ENCODE assay signal across 19 cellular contexts in genomic region chr3:40939113-40940070, GRCh38.
A peak's percentile ranks its signal among the peaks of the same experiment; 100 is the strongest.
DNase-seq lines count a peak whose midpoint lies in the region; ATAC-seq, FAIRE-seq and TF ChIP-seq lines count a peak whose summit lies in the region.
"Had no signal": no experiment of that assay in that cellular context is flagged by ENCODE, and none has a peak within 500 bp of the region (broad histone marks: within the 10 kb centered on the region; RNA-seq: fewer than 3 reads in every experiment).

No MANE protein-coding gene starts in this region.

- DNase-seq in A549 (ENCODE audit: low read depth in 1 of 2, low spot score in 1 of 2) (peak in 1 of 2 experiments; percentile 7), bronchial epithelial cell (ENCODE audit: low read depth) (peak; percentile 59), keratinocyte (ENCODE audit: low read depth, low spot score) (no peak), progenitor cell of endocrine pancreas (ENCODE audit: low spot score, unreplicated experiment) (peak; percentile 31), NOMO-1 treated with dmso at 0.1 percent for 144 hours (lab: John Stamatoyannopoulos, UW; ENCODE audit: unreplicated experiment) (no peak), hypothalamus (lab: John Stamatoyannopoulos, UW) (no peak)
- DNase-seq in T-helper 2 cell treated with Interferon-gamma antibody and Interleukin-4, amounts not matched to agents 5 μg/mL and 100 μg/mL, for 36 hours (ENCODE audit: low spot score): no peak
- DNase-seq: activated CD4-positive, alpha-beta T cell treated with anti-CD3 and anti-CD28 coated beads, Interleukin-2, amount 50 U/mL, for 4 hours; activated T-cell treated with anti-CD3 and anti-CD28 coated beads, Interleukin-2, amount 50 U/mL, for 48 hours; CD8-positive, alpha-beta memory T cell; dorsolateral prefrontal cortex; GDM1; NCI-H2171; NK-92 treated with Interleukin-12 subunit alpha and Interleukin-12 subunit beta, amount 100 ng/mL, for 24 hours; posterior cingulate gyrus; SHP77 treated with DMSO at 0.1 percent for 48 hours; stimulated activated CD4-positive, alpha-beta T cell treated with anti-CD3 and anti-CD28 coated beads, Interleukin-1b, Interleukin-23, amount 100 ng/mL, for 48 hours had no signal

- ATAC-seq in A549: no peak
- no peak for ATAC-seq in HG03439 (IDR thresholded peaks at IDR 0.05; ENCODE audit: unreplicated experiment)

- H3K27me3 Mint-ChIP-seq in progenitor cell of endocrine pancreas: no peaks in the 10 kb centered on the region
- no peaks in the 10 kb centered on the region for H3K27me3 Mint-ChIP-seq in T-helper 2 cell treated with Interferon-gamma antibody and Interleukin-4, amounts not matched to agents 5 μg/mL and 100 μg/mL, for 36 hours (ENCODE audit: low read depth)

- H3K4me3 ChIP-seq in A549: no peak overlapping the region
- H3K4me3 ChIP-seq in bronchial epithelial cell (ENCODE audit: low read depth, low read length): no peak overlapping the region
- no peak overlapping the region for H3K4me3 ChIP-seq in keratinocyte (ENCODE audit: control insufficient read depth in 2 of 3, extremely low read depth in 1 of 3, insufficient read depth in 2 of 3, low read depth in 1 of 3, low read length in 3 of 3)
- H3K4me3 ChIP-seq: dorsolateral prefrontal cortex had no signal

- dilution Hi-C loops in keratinocyte (cut with MboI; ENCODE audit: extremely low pct_ligation_motif_present, low sequenced_read_pairs): no loop called here

- H3K9me3 Mint-ChIP-seq in progenitor cell of endocrine pancreas (ENCODE audit: low read depth): no peaks in the 10 kb centered on the region
- no peaks in the 10 kb centered on the region for H3K9me3 Mint-ChIP-seq in T-helper 2 cell treated with Interferon-gamma antibody and Interleukin-4, amounts not matched to agents 5 μg/mL and 100 μg/mL, for 36 hours
- H3K9me3 Mint-ChIP-seq: CD8-positive, alpha-beta memory T cell had no signal

- no peak for TF ChIP-seq EP300 in A549 (IDR thresholded peaks at IDR 0.05)

- peak overlapping the region; percentile 83 for H3K27ac Mint-ChIP-seq in progenitor cell of endocrine pancreas
- no peak overlapping the region for H3K27ac Mint-ChIP-seq in T-helper 2 cell treated with Interferon-gamma antibody and Interleukin-4, amounts not matched to agents 5 μg/mL and 100 μg/mL, for 36 hours

- WGBS in A549 (ENCODE audit: missing lambda C conversion rate): 19% methylated on average over 7 of the region's 7 CpGs

- TF ChIP-seq POLR2A in A549 (IDR thresholded peaks at IDR 0.05; ENCODE audit: low read length): no peak

- no peaks in the 10 kb centered on the region for H3K9me1 ChIP-seq in keratinocyte (ENCODE audit: control insufficient read depth, extremely low read depth, insufficient read depth, low read length)

- no peak for FAIRE-seq in A549 (lab: Jason Lieb, UNC)
- FAIRE-seq in bronchial epithelial cell (lab: Jason Lieb, UNC): peak; percentile 83
- FAIRE-seq in keratinocyte (lab: Jason Lieb, UNC): peak; percentile 39
- FAIRE-seq: A204.1 had no signal

- H3K36me3 Mint-ChIP-seq in progenitor cell of endocrine pancreas (ENCODE audit: insufficient read depth): no peaks in the 10 kb centered on the region
- no peaks in the 10 kb centered on the region for H3K36me3 Mint-ChIP-seq in T-helper 2 cell treated with Interferon-gamma antibody and Interleukin-4, amounts not matched to agents 5 μg/mL and 100 μg/mL, for 36 hours (ENCODE audit: low read depth)
- H3K36me3 Mint-ChIP-seq: CD8-positive, alpha-beta memory T cell had no signal

- no peak overlapping the region for H2AFZ ChIP-seq in keratinocyte (ENCODE audit: control insufficient read depth, low read length)

- H3K79me2 ChIP-seq in keratinocyte (ENCODE audit: control insufficient read depth, insufficient read depth, low read length): no peaks in the 10 kb centered on the region

- no peak for TF ChIP-seq RAD21 in A549 (conservative IDR thresholded peaks at IDR 0.05 in 1 of 2, IDR thresholded peaks at IDR 0.05 in 1 of 2)

- H3K36me3 ChIP-seq in bronchial epithelial cell (ENCODE audit: control insufficient read depth, insufficient read depth, low read length) (no peaks in the 10 kb centered on the region), keratinocyte (ENCODE audit: control insufficient read depth in 2 of 2, extremely low read depth in 1 of 2, insufficient read depth in 2 of 2, low read length in 2 of 2) (no peaks in the 10 kb centered on the region)

- no peaks in the 10 kb centered on the region for H4K20me1 ChIP-seq in keratinocyte (ENCODE audit: control insufficient read depth, extremely low read depth, insufficient read depth, low read length)

- peak overlapping the region; percentile 14 for H3K4me3 Mint-ChIP-seq in progenitor cell of endocrine pancreas (ENCODE audit: low read depth)
- H3K4me3 Mint-ChIP-seq in T-helper 2 cell treated with Interferon-gamma antibody and Interleukin-4, amounts not matched to agents 5 μg/mL and 100 μg/mL, for 36 hours: no peak overlapping the region
- H3K4me3 Mint-ChIP-seq: CD8-positive, alpha-beta memory T cell had no signal

- peaks cover 11% of the 10 kb centered on the region; the same call in 1 of the 3 replicates for H3K4me1 ChIP-seq in A549
- H3K4me1 ChIP-seq in keratinocyte (ENCODE audit: control insufficient read depth, extremely low read depth, insufficient read depth, low read length): no peaks in the 10 kb centered on the region

- TF ChIP-seq CTCF in A549 (IDR thresholded peaks at IDR 0.05) (no peak), bronchial epithelial cell (IDR thresholded peaks at IDR 0.05; ENCODE audit: insufficient read depth, low read length, severe bottlenecking) (no peak), keratinocyte (optimal IDR thresholded peaks at IDR 0.05 in 1 of 3, IDR thresholded peaks at IDR 0.05 in 1 of 3, conservative IDR thresholded peaks at IDR 0.05 in 1 of 3; ENCODE audit: extremely low read depth in 1 of 3, insufficient read depth in 2 of 3, low read length in 3 of 3) (no peak), progenitor cell of endocrine pancreas (IDR thresholded peaks at IDR 0.05; ENCODE audit: unreplicated experiment) (no peak)

- H3K9ac ChIP-seq in keratinocyte (ENCODE audit: control insufficient read depth, extremely low read depth, insufficient read depth, low read length): no peak overlapping the region

- peak overlapping the region; percentile 21; the same call in 2 of the 3 replicates for H3K4me2 ChIP-seq in A549
- H3K4me2 ChIP-seq in keratinocyte (ENCODE audit: control insufficient read depth, extremely low read depth, insufficient read depth, low read depth, low read length): no peak overlapping the region

- peaks cover 18% of the 10 kb centered on the region for H3K4me1 Mint-ChIP-seq in progenitor cell of endocrine pancreas (ENCODE audit: low read depth)
- no peaks in the 10 kb centered on the region for H3K4me1 Mint-ChIP-seq in T-helper 2 cell treated with Interferon-gamma antibody and Interleukin-4, amounts not matched to agents 5 μg/mL and 100 μg/mL, for 36 hours (ENCODE audit: low read depth)
- H3K4me1 Mint-ChIP-seq: CD8-positive, alpha-beta memory T cell had no signal

- POLR2A ChIA-PET in A549 (lab: Yijun Ruan, JAX): no interaction called here

- H3K27me3 ChIP-seq in bronchial epithelial cell (ENCODE audit: control insufficient read depth, insufficient read depth, low read length) (no peaks in the 10 kb centered on the region), keratinocyte (ENCODE audit: control insufficient read depth, extremely low read depth, insufficient read depth, low read length) (no peaks in the 10 kb centered on the region)
- H3K27me3 ChIP-seq: dorsolateral prefrontal cortex had no signal

- peak overlapping the region in 1 of 2 experiments; percentile 46; a peak in 1 of 6 replicates for H3K27ac ChIP-seq in A549
- H3K27ac ChIP-seq in keratinocyte (ENCODE audit: control insufficient read depth, insufficient read depth, low read length): no peak overlapping the region

- CTCF ChIA-PET in A549 (lab: Yijun Ruan, JAX): no interaction called here

- H3K9me3 ChIP-seq in A549 (no peaks in the 10 kb centered on the region), keratinocyte (ENCODE audit: control insufficient read depth, low read depth, low read length) (no peaks in the 10 kb centered on the region)

TF ChIP-seq in A549, 52 proteins besides CTCF, POLR2A, EP300 and RAD21:
- no peak for TF ChIP-seq RNF2 (IDR thresholded peaks at IDR 0.05; ENCODE audit: borderline replicate concordance, low read depth)
- TF ChIP-seq HOXA7 (CRISPR knock-in tag; IDR thresholded peaks at IDR 0.05): no peak
- no peak for TF ChIP-seq ZC3H11A (IDR thresholded peaks at IDR 0.05)
- no peak for TF ChIP-seq RARB (CRISPR knock-in tag; IDR thresholded peaks at IDR 0.05)
- TF ChIP-seq, protein P1, sequence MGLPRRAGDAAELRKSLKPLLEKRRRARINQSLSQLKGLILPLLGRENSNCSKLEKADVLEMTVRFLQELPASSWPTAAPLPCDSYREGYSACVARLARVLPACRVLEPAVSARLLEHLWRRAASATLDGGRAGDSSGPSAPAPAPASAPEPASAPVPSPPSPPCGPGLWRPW (IDR thresholded peaks at IDR 0.05): no peak
- no peak for TF ChIP-seq ZSCAN20 (CRISPR knock-in tag; IDR thresholded peaks at IDR 0.05)
- TF ChIP-seq FOSB (CRISPR knock-in tag; IDR thresholded peaks at IDR 0.05): no peak
- no peak for TF ChIP-seq POLR2AphosphoS2 (conservative IDR thresholded peaks at IDR 0.05; ENCODE audit: low read length)
- TF ChIP-seq, protein P2, sequence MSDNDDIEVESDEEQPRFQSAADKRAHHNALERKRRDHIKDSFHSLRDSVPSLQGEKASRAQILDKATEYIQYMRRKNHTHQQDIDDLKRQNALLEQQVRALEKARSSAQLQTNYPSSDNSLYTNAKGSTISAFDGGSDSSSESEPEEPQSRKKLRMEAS (IDR thresholded peaks at IDR 0.05): no peak
- TF ChIP-seq, protein P3, sequence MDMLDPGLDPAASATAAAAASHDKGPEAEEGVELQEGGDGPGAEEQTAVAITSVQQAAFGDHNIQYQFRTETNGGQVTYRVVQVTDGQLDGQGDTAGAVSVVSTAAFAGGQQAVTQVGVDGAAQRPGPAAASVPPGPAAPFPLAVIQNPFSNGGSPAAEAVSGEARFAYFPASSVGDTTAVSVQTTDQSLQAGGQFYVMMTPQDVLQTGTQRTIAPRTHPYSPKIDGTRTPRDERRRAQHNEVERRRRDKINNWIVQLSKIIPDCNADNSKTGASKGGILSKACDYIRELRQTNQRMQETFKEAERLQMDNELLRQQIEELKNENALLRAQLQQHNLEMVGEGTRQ (IDR thresholded peaks at IDR 0.05): no peak
- TF ChIP-seq ZFP36 (IDR thresholded peaks at IDR 0.05; ENCODE audit: borderline replicate concordance, partially characterized antibody): no peak
- TF ChIP-seq CBX2 (IDR thresholded peaks at IDR 0.05; ENCODE audit: borderline replicate concordance, low read depth): no peak
- TF ChIP-seq CBX8 (IDR thresholded peaks at IDR 0.05): no peak
- TF ChIP-seq MAZ (IDR thresholded peaks at IDR 0.05; ENCODE audit: borderline replicate concordance, low read depth, low read length): no peak
- TF ChIP-seq CEBPB (IDR thresholded peaks at IDR 0.05): no peak
- TF ChIP-seq PHF8 (IDR thresholded peaks at IDR 0.05; ENCODE audit: borderline replicate concordance, low read depth): no peak

Comparison
In these comparisons a context has a peak if more than half of its experiments do, and no peak if none do; other contexts are left out.
1. DNase-seq: peak in bronchial epithelial cell (single experiment) and progenitor cell of endocrine pancreas (single experiment); none in keratinocyte (single experiment), T-helper 2 cell treated with Interferon-gamma antibody and Interleukin-4, amounts not matched to agents 5 μg/mL and 100 μg/mL, for 36 hours (single experiment), NOMO-1 treated with dmso at 0.1 percent for 144 hours (single experiment) and hypothalamus (0 of 51).